1 cellular context compared by ENCODE assay signal in genomic region chr5:132556511-132557424, GRCh38.
TF ChIP-seq lines count a peak whose summit lies in the region.

Gene RAD50, plus strand, starts transcription at chr5:132556977. Its CDS starts 348 bp downstream, at chr5:132557325.

TF ChIP-seq in HEK293, 187 proteins besides CTCF, POLR2A, EP300 and RAD21 (continued from another document):
- TF ChIP-seq PRDM10 (tag by site-specific recombination; IDR thresholded peaks at IDR 0.05) (peak; percentile 92), ZNF18 (tag by site-specific recombination; IDR thresholded peaks at IDR 0.05) (no peak), ZFHX2 (tag by site-specific recombination; conservative IDR thresholded peaks at IDR 0.05) (peak; percentile 98), ZNF785 (tag by site-specific recombination; IDR thresholded peaks at IDR 0.05) (no peak), KLF8 (tag by site-specific recombination; IDR thresholded peaks at IDR 0.05) (peak; percentile 58; the same call in 1 of the 2 replicates), HOXD13 (CRISPR knock-in tag; IDR thresholded peaks at IDR 0.05; ENCODE audit: borderline replicate concordance) (no peak), SP3 (tag by site-specific recombination; IDR thresholded peaks at IDR 0.05) (peak; percentile 72), ZNF585B (tag by site-specific recombination; IDR thresholded peaks at IDR 0.05) (no peak), MEIS1 (CRISPR knock-in tag; IDR thresholded peaks at IDR 0.05; ENCODE audit: borderline replicate concordance) (no peak), GLIS2 (tag by site-specific recombination; IDR thresholded peaks at IDR 0.05) (peak; percentile 74), SALL2 (tag by site-specific recombination; IDR thresholded peaks at IDR 0.05; ENCODE audit: borderline replicate concordance) (no peak), HOXA7 (CRISPR knock-in tag; IDR thresholded peaks at IDR 0.05; ENCODE audit: borderline replicate concordance) (no peak), ZNF658 (tag by site-specific recombination; IDR thresholded peaks at IDR 0.05) (no peak), ZNF677 (tag by site-specific recombination; IDR thresholded peaks at IDR 0.05) (no peak), ZNF426 (tag by site-specific recombination; IDR thresholded peaks at IDR 0.05) (no peak), ZNF791 (tag by site-specific recombination; IDR thresholded peaks at IDR 0.05) (no peak)
- TF ChIP-seq, protein P1, sequence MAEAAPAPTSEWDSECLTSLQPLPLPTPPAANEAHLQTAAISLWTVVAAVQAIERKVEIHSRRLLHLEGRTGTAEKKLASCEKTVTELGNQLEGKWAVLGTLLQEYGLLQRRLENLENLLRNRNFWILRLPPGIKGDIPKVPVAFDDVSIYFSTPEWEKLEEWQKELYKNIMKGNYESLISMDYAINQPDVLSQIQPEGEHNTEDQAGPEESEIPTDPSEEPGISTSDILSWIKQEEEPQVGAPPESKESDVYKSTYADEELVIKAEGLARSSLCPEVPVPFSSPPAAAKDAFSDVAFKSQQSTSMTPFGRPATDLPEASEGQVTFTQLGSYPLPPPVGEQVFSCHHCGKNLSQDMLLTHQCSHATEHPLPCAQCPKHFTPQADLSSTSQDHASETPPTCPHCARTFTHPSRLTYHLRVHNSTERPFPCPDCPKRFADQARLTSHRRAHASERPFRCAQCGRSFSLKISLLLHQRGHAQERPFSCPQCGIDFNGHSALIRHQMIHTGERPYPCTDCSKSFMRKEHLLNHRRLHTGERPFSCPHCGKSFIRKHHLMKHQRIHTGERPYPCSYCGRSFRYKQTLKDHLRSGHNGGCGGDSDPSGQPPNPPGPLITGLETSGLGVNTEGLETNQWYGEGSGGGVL (tag by site-specific recombination; IDR thresholded peaks at IDR 0.05), result peak; percentile 64; the same call in 1 of the 2 replicates
- TF ChIP-seq, protein P2, sequence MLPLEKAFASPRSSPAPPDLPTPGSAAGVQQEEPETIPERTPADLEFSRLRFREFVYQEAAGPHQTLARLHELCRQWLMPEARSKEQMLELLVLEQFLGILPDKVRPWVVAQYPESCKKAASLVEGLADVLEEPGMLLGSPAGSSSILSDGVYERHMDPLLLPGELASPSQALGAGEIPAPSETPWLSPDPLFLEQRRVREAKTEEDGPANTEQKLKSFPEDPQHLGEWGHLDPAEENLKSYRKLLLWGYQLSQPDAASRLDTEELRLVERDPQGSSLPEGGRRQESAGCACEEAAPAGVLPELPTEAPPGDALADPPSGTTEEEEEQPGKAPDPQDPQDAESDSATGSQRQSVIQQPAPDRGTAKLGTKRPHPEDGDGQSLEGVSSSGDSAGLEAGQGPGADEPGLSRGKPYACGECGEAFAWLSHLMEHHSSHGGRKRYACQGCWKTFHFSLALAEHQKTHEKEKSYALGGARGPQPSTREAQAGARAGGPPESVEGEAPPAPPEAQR (tag by site-specific recombination; IDR thresholded peaks at IDR 0.05), result no peak
- TF ChIP-seq, protein P3, sequence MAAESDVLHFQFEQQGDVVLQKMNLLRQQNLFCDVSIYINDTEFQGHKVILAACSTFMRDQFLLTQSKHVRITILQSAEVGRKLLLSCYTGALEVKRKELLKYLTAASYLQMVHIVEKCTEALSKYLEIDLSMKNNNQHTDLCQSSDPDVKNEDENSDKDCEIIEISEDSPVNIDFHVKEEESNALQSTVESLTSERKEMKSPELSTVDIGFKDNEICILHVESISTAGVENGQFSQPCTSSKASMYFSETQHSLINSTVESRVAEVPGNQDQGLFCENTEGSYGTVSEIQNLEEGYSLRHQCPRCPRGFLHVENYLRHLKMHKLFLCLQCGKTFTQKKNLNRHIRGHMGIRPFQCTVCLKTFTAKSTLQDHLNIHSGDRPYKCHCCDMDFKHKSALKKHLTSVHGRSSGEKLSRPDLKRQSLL (tag by site-specific recombination; IDR thresholded peaks at IDR 0.05), result peak; percentile 51; the same call in 1 of the 2 replicates
- TF ChIP-seq, protein P4, sequence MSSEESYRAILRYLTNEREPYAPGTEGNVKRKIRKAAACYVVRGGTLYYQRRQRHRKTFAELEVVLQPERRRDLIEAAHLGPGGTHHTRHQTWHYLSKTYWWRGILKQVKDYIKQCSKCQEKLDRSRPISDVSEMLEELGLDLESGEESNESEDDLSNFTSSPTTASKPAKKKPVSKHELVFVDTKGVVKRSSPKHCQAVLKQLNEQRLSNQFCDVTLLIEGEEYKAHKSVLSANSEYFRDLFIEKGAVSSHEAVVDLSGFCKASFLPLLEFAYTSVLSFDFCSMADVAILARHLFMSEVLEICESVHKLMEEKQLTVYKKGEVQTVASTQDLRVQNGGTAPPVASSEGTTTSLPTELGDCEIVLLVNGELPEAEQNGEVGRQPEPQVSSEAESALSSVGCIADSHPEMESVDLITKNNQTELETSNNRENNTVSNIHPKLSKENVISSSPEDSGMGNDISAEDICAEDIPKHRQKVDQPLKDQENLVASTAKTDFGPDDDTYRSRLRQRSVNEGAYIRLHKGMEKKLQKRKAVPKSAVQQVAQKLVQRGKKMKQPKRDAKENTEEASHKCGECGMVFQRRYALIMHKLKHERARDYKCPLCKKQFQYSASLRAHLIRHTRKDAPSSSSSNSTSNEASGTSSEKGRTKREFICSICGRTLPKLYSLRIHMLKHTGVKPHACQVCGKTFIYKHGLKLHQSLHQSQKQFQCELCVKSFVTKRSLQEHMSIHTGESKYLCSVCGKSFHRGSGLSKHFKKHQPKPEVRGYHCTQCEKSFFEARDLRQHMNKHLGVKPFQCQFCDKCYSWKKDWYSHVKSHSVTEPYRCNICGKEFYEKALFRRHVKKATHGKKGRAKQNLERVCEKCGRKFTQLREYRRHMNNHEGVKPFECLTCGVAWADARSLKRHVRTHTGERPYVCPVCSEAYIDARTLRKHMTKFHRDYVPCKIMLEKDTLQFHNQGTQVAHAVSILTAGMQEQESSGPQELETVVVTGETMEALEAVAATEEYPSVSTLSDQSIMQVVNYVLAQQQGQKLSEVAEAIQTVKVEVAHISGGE (tag by site-specific recombination; conservative IDR thresholded peaks at IDR 0.05; ENCODE audit: low read depth), result peak; percentile 89
- TF ChIP-seq, protein P5, sequence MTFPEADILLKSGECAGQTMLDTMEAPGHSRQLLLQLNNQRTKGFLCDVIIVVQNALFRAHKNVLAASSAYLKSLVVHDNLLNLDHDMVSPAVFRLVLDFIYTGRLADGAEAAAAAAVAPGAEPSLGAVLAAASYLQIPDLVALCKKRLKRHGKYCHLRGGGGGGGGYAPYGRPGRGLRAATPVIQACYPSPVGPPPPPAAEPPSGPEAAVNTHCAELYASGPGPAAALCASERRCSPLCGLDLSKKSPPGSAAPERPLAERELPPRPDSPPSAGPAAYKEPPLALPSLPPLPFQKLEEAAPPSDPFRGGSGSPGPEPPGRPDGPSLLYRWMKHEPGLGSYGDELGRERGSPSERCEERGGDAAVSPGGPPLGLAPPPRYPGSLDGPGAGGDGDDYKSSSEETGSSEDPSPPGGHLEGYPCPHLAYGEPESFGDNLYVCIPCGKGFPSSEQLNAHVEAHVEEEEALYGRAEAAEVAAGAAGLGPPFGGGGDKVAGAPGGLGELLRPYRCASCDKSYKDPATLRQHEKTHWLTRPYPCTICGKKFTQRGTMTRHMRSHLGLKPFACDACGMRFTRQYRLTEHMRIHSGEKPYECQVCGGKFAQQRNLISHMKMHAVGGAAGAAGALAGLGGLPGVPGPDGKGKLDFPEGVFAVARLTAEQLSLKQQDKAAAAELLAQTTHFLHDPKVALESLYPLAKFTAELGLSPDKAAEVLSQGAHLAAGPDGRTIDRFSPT (tag by site-specific recombination; IDR thresholded peaks at IDR 0.05), result peak; percentile 42; the same call in 1 of the 2 replicates
